In genomic region chr9:82797539-82797938, GRCh38 we compare ENCODE assay signal across 14 cellular contexts.
DNase-seq lines count a peak whose midpoint lies in the region; ATAC-seq and TF ChIP-seq lines count a peak whose summit lies in the region.
"Had no signal": no experiment of that assay in that cellular context is flagged by ENCODE, and none has a peak within 500 bp of the region (broad histone marks: within the 10 kb centered on the region; RNA-seq: fewer than 3 reads in every experiment).

No MANE protein-coding gene starts in this region.

- TF ChIP-seq EP300 in suprapubic skin (IDR thresholded peaks at IDR 0.05): no peak

- H3K4me1 ChIP-seq in SJCRH30 (peaks cover 12% of the 10 kb centered on the region; the same call in 1 of the 2 replicates), suprapubic skin (no peaks in the 10 kb centered on the region), neuronal stem cell (ENCODE audit: control insufficient read depth in 2 of 2, insufficient read depth in 1 of 2, low read depth in 1 of 2, low read length in 2 of 2) (no peaks in the 10 kb centered on the region)
- H3K4me1 ChIP-seq: left lung had no signal

- H3K4ac ChIP-seq in neuronal stem cell (ENCODE audit: low read length): no peak overlapping the region

- H3K27ac Mint-ChIP-seq in effector memory CD8-positive, alpha-beta T cell: no peak overlapping the region
- H3K27ac Mint-ChIP-seq: activated naive CD8-positive, alpha-beta T cell treated with anti-CD3 and anti-CD28 coated beads, Interleukin-2, amount 50 U/mL, for 24 hours had no signal

- H3K9me3 Mint-ChIP-seq in effector memory CD8-positive, alpha-beta T cell: peaks cover 4 to 8% of the 10 kb centered on the region in 2 donors
- H3K9me3 Mint-ChIP-seq: activated naive CD8-positive, alpha-beta T cell treated with anti-CD3 and anti-CD28 coated beads, Interleukin-2, amount 50 U/mL, for 24 hours had no signal

- H3K9me3 ChIP-seq in SJCRH30 (replicated peaks): no peaks in the 10 kb centered on the region
- H3K9me3 ChIP-seq in suprapubic skin: no peaks in the 10 kb centered on the region
- H3K9me3 ChIP-seq in neuronal stem cell (replicated peaks in 1 of 2; ENCODE audit: control insufficient read depth in 2 of 2, insufficient read depth in 1 of 2, low read depth in 1 of 2, low read length in 2 of 2): no peaks in the 10 kb centered on the region
- H3K9me3 ChIP-seq: left lung had no signal

- no peak overlapping the region for H3K4me3 Mint-ChIP-seq in effector memory CD8-positive, alpha-beta T cell
- H3K4me3 Mint-ChIP-seq: activated naive CD8-positive, alpha-beta T cell treated with anti-CD3 and anti-CD28 coated beads, Interleukin-2, amount 50 U/mL, for 24 hours had no signal

- H3K14ac ChIP-seq in neuronal stem cell (ENCODE audit: low read length): no peak overlapping the region

- no peak for TF ChIP-seq CTCF in suprapubic skin (IDR thresholded peaks at IDR 0.05)

- no peak overlapping the region for H2BK120ac ChIP-seq in neuronal stem cell (ENCODE audit: low read depth, low read length)

- H2AFZ ChIP-seq in neuronal stem cell (ENCODE audit: low read length): no peak overlapping the region

- H3K27ac ChIP-seq in SJCRH30: no peak overlapping the region
- no peak overlapping the region for H3K27ac ChIP-seq in suprapubic skin
- no peak overlapping the region for H3K27ac ChIP-seq in neuronal stem cell (replicated peaks; ENCODE audit: low read length)
- H3K27ac ChIP-seq: C4-2B, left lung, VCaP had no signal

- H3K4me2 ChIP-seq in neuronal stem cell (ENCODE audit: insufficient read depth, low read length, poor library complexity, severe bottlenecking): no peak overlapping the region

- peak; percentile 10 for DNase-seq in DMS 273 treated with DMSO at 0.1 percent for 48 hours (lab: John Stamatoyannopoulos, UW)
- DNase-seq in NCI-H1105 treated with DMSO at 0.1 percent for 48 hours (lab: John Stamatoyannopoulos, UW): peak; percentile 52
- DNase-seq in SJCRH30: peak; percentile 47 to 68
- peak; percentile 43 for DNase-seq in kidney tubule cell (ENCODE audit: low spot score)
- DNase-seq in A172 (ENCODE audit: low spot score): no peak
- DNase-seq in suprapubic skin (ENCODE audit: low spot score in 2 of 2): no peak
- DNase-seq in effector memory CD8-positive, alpha-beta T cell: no peak
- no peak for DNase-seq in neuronal stem cell (ENCODE audit: low spot score)
- DNase-seq: activated naive CD8-positive, alpha-beta T cell treated with anti-CD3 and anti-CD28 coated beads, Interleukin-2, amount 50 U/mL, for 24 hours; left lung; MM.1S had no signal

- no peak for TF ChIP-seq POLR2A in suprapubic skin (IDR thresholded peaks at IDR 0.05)

- H3K27me3 Mint-ChIP-seq in effector memory CD8-positive, alpha-beta T cell: no peaks in the 10 kb centered on the region
- H3K27me3 Mint-ChIP-seq: activated naive CD8-positive, alpha-beta T cell treated with anti-CD3 and anti-CD28 coated beads, Interleukin-2, amount 50 U/mL, for 24 hours had no signal

- H3K36me3 ChIP-seq in SJCRH30: no peaks in the 10 kb centered on the region
- H3K36me3 ChIP-seq in suprapubic skin: no peaks in the 10 kb centered on the region
- H3K36me3 ChIP-seq in neuronal stem cell (replicated peaks in 1 of 2; ENCODE audit: control insufficient read depth in 2 of 2, insufficient read depth in 2 of 2, low read length in 2 of 2): no peaks in the 10 kb centered on the region
- H3K36me3 ChIP-seq: left lung had no signal

- no peak overlapping the region for H2BK5ac ChIP-seq in neuronal stem cell (ENCODE audit: low read length)

- H2BK15ac ChIP-seq in neuronal stem cell (ENCODE audit: low read length): no peak overlapping the region

- H3K23ac ChIP-seq in neuronal stem cell (ENCODE audit: low read depth, low read length, poor library complexity): no peak overlapping the region

- ATAC-seq in effector memory CD8-positive, alpha-beta T cell (replicated peaks): no peak
- ATAC-seq: activated naive CD8-positive, alpha-beta T cell treated with anti-CD3 and anti-CD28 coated beads, Interleukin-2, amount 50 U/mL, for 24 hours; left lung; SK-N-SH treated with all-trans-retinoic acid at 6 μM for 48 hours had no signal

- H3K9ac ChIP-seq in neuronal stem cell (ENCODE audit: low read depth, low read length, poor library complexity): no peak overlapping the region

- no peaks in the 10 kb centered on the region for H3K36me3 Mint-ChIP-seq in effector memory CD8-positive, alpha-beta T cell (ENCODE audit: insufficient read depth)

- no peak overlapping the region for H2BK12ac ChIP-seq in neuronal stem cell (ENCODE audit: low read length)

- H3K4me1 Mint-ChIP-seq in effector memory CD8-positive, alpha-beta T cell (ENCODE audit: low read depth in 2 of 2): no peaks in the 10 kb centered on the region
- H3K4me1 Mint-ChIP-seq: activated naive CD8-positive, alpha-beta T cell treated with anti-CD3 and anti-CD28 coated beads, Interleukin-2, amount 50 U/mL, for 24 hours had no signal

- H3K4me3 ChIP-seq in SJCRH30 (no peak overlapping the region), suprapubic skin (no peak overlapping the region), neuronal stem cell (ENCODE audit: low read length in 2 of 2) (no peak overlapping the region)
- H3K4me3 ChIP-seq: left lung had no signal

- H3K79me1 ChIP-seq in neuronal stem cell (ENCODE audit: low read depth, low read length): no peaks in the 10 kb centered on the region

- 50% methylated on average over 3 of the region's 3 CpGs for WGBS in suprapubic skin
- WGBS in neuronal stem cell (ENCODE audit: extremely low coverage in 2 of 2, insufficient read length in 2 of 2, insufficient replicate concordance in 1 of 2), 2 donors: no CpG with 5 or more reads among the region's 3 CpGs

- H2AK5ac ChIP-seq in neuronal stem cell (ENCODE audit: low read depth, low read length): no peak overlapping the region

- H3K18ac ChIP-seq in neuronal stem cell (ENCODE audit: low read length): no peak overlapping the region

- H4K8ac ChIP-seq in neuronal stem cell (ENCODE audit: low read depth, low read length): no peak overlapping the region

- no peaks in the 10 kb centered on the region for H3K27me3 ChIP-seq in SJCRH30
- no peaks in the 10 kb centered on the region for H3K27me3 ChIP-seq in suprapubic skin
- H3K27me3 ChIP-seq in neuronal stem cell (ENCODE audit: control insufficient read depth in 3 of 3, insufficient read depth in 3 of 3, low read depth in 1 of 3, low read length in 3 of 3): no peaks in the 10 kb centered on the region
- H3K27me3 ChIP-seq: left lung had no signal

- no peak overlapping the region for H4K91ac ChIP-seq in neuronal stem cell (ENCODE audit: low read depth, low read length, poor library complexity)

Comparison
In these comparisons a context has a peak if more than half of its experiments do, and no peak if none do; other contexts are left out.
1. DNase-seq: peak in DMS 273 treated with DMSO at 0.1 percent for 48 hours (single experiment), NCI-H1105 treated with DMSO at 0.1 percent for 48 hours (single experiment), SJCRH30 (2 of 2) and kidney tubule cell (single experiment); none in A172 (single experiment), suprapubic skin (0 of 2), effector memory CD8-positive, alpha-beta T cell (0 of 3) and neuronal stem cell (single experiment).